In the genomic region with DNA sequence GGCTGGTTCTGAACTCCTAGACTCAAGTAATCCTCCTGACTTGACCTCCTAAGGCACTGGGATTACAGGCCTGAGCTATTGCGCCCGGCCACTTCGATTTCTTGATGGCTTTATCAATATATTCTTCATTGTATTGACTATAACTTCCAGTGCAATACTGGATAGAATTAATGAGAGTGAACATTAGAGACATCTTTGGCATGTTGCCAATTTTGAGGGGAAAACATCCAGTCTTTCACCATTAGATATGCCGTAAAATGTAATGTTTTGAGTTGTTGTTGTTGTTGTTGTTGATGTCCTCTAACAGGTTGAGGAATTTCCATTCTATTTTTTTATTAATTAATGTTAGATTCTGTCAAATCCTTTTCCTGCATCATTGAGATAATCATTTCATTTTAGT, we compare ENCODE assay signal across 22 cellular contexts.
"Had no signal": no experiment of that assay in that cellular context is flagged by ENCODE, and none has a peak within 500 bp of the region (broad histone marks: within the 10 kb centered on the region; RNA-seq: fewer than 3 reads in every experiment).

No MANE protein-coding gene starts in this region.

- H3K79me2 ChIP-seq: parathyroid adenoma had no signal

- ATAC-seq: left lobe of liver; naive thymus-derived CD4-positive, alpha-beta T cell; sciatic nerve; stimulated activated memory B cell treated with anti-CD40 and anti-IgM and Interleukin-4, amounts not matched to agents 10 μg/mL and 1 μg/mL and 100 μg/mL, for 72 hours; stimulated activated naive CD8-positive, alpha-beta T cell treated with anti-CD3 and anti-CD28 coated beads, Interleukin-15, Interleukin-2, amounts not matched to agents 100 U/mL and 50 U/mL, for 24 hours; upper lobe of right lung had no signal

- H3K27me3 ChIP-seq: colonic mucosa, neural progenitor cell, testis, tibial nerve, upper lobe of right lung, uterus had no signal

- H2AFZ ChIP-seq: neural progenitor cell, parathyroid adenoma had no signal

- H3K4me2 ChIP-seq: neural progenitor cell had no signal

- DNase-seq: colonic mucosa; dermis blood vessel endothelial cell; effector memory CD4-positive, alpha-beta T cell; hypothalamus; immature natural killer cell; mesendoderm; midbrain; naive thymus-derived CD4-positive, alpha-beta T cell; stimulated activated CD4-positive, alpha-beta T cell treated with anti-CD3 and anti-CD28 coated beads, Interleukin-4, amount 100 ng/mL, for 4 hours; stimulated activated naive CD8-positive, alpha-beta T cell treated with anti-CD3 and anti-CD28 coated beads, Interleukin-15, Interleukin-2, amounts not matched to agents 100 U/mL and 50 U/mL, for 24 hours; substantia nigra; testis; upper lobe of right lung; uterus had no signal

- H3K4me3 ChIP-seq: colonic mucosa, lung, neural progenitor cell, testis, tibial nerve, upper lobe of right lung, uterus had no signal

- H3K4me1 ChIP-seq: colonic mucosa, neural progenitor cell, parathyroid adenoma, testis, tibial nerve, upper lobe of right lung, uterus had no signal

- H3K9me3 ChIP-seq: colonic mucosa, testis, tibial nerve, upper lobe of right lung, uterus had no signal

- FAIRE-seq: keratinocyte had no signal

- H3K36me3 ChIP-seq: colonic mucosa, neural progenitor cell, tibial nerve, upper lobe of right lung, uterus had no signal

- H3K27ac ChIP-seq: colonic mucosa, neural progenitor cell, parathyroid adenoma, testis, tibial nerve, upper lobe of right lung, uterus had no signal

- H3K9ac ChIP-seq: neural progenitor cell, parathyroid adenoma had no signal
